Comparison of ENCODE assay signal across 8 cellular contexts in genomic region chr17:81821603-81822311, GRCh38. TPM values are rescaled to one million over a fixed set of nuclear protein-coding genes. Genes with fewer than 3 reads are reported as not detected.
DNase-seq lines count a peak whose midpoint lies in the region; ATAC-seq, FAIRE-seq and TF ChIP-seq lines count a peak whose summit lies in the region.

No MANE protein-coding gene starts in this region.

- CTCF ChIA-PET in GM12878 (lab: Yijun Ruan, JAX): interaction anchor here (0.7 kb wide), 1 partner anchor 83 kb away, joined by 3 read pairs; no protein-coding TSS in a partner anchor

- WGBS in GM12878 (ENCODE audit: insufficient coverage, insufficient replicate concordance, low lambda C conversion rate, missing lambda C conversion rate): 71% methylated on average over 20 of the region's 20 CpGs
- WGBS in stomach, 5 donors: 9 to 30% (median 28%) methylated on average over 7 to 20 of the region's 20 CpGs

- ATAC-seq in GM12878 (peak; percentile 48; the same call in 2 of the 3 replicates), HG03520 (IDR thresholded peaks at IDR 0.05; ENCODE audit: unreplicated experiment) (no peak), HG02610 (IDR thresholded peaks at IDR 0.05; ENCODE audit: unreplicated experiment) (no peak)

- dilution Hi-C loops in keratinocyte (cut with MboI; ENCODE audit: extremely low pct_ligation_motif_present, low sequenced_read_pairs): no loop called here

- H3K27me3 ChIP-seq in GM12878 (replicated peaks in 1 of 2; ENCODE audit: control insufficient read depth in 2 of 2, insufficient read depth in 2 of 2, low read length in 1 of 2) (no peaks in the 10 kb centered on the region), keratinocyte (ENCODE audit: control insufficient read depth, extremely low read depth, insufficient read depth, low read length) (peaks cover 9% of the 10 kb centered on the region), stomach (peaks cover 0 to 20% (median 0%) of the 10 kb centered on the region in 3 donors)

- H3K79me2 ChIP-seq in GM12878 (ENCODE audit: control insufficient read depth, insufficient read depth, low read length) (no peaks in the 10 kb centered on the region), keratinocyte (ENCODE audit: control insufficient read depth, insufficient read depth, low read length) (no peaks in the 10 kb centered on the region)

- TF ChIP-seq EP300 in GM12878 (IDR thresholded peaks at IDR 0.05; ENCODE audit: borderline replicate concordance in 1 of 2, control insufficient read depth in 1 of 2, low read depth in 2 of 2, low read length in 2 of 2) (no peak), stomach (IDR thresholded peaks at IDR 0.05) (peak; percentile 21)

- H3K36me3 ChIP-seq in GM12878 (ENCODE audit: control insufficient read depth in 2 of 2, insufficient read depth in 2 of 2, low read length in 1 of 2) (no peaks in the 10 kb centered on the region), keratinocyte (ENCODE audit: control insufficient read depth in 2 of 2, extremely low read depth in 1 of 2, insufficient read depth in 2 of 2, low read length in 2 of 2) (peaks cover 0 to 1% of the 10 kb centered on the region in 2 experiments), stomach (peaks cover 0 to 28% (median 26%) of the 10 kb centered on the region in 4 donors)

- TF ChIP-seq CTCF in GM12873 (IDR thresholded peaks at IDR 0.05; ENCODE audit: insufficient read depth, low read depth, low read length, missing control alignments): peak; percentile 6
- TF ChIP-seq CTCF in GM12878 (IDR thresholded peaks at IDR 0.05 in 2 of 3, conservative IDR thresholded peaks at IDR 0.05 in 1 of 3; ENCODE audit: control insufficient read depth in 2 of 3, extremely low read depth in 1 of 3, insufficient read depth in 1 of 3, low read depth in 3 of 3, low read length in 3 of 3): 0 out of 6 replicates have a peak, but pooled peaks of 2 of the 3 experiments have one; percentile 12 to 20
- TF ChIP-seq CTCF in keratinocyte (optimal IDR thresholded peaks at IDR 0.05 in 1 of 3, IDR thresholded peaks at IDR 0.05 in 1 of 3, conservative IDR thresholded peaks at IDR 0.05 in 1 of 3; ENCODE audit: extremely low read depth in 1 of 3, insufficient read depth in 2 of 3, low read length in 3 of 3): peak; percentile 73 to 83 (median 77)
- TF ChIP-seq CTCF in stomach (IDR thresholded peaks at IDR 0.05): peak in 5 of 7 experiments; percentile 61 to 90 (median 67)

- TF ChIP-seq POLR2A in GM12878 (IDR thresholded peaks at IDR 0.05; ENCODE audit: low read depth, low read length) (0 out of 2 replicates have a peak, but pooled peaks have one; percentile 5), stomach (IDR thresholded peaks at IDR 0.05) (no peak)

- H3K4me3 ChIP-seq in GM12878 (no peak overlapping the region), keratinocyte (ENCODE audit: control insufficient read depth in 2 of 3, extremely low read depth in 1 of 3, insufficient read depth in 2 of 3, low read depth in 1 of 3, low read length in 3 of 3) (peak overlapping the region in 1 of 3 experiments; percentile 34), stomach (no peak overlapping the region)

- FAIRE-seq in GM12878 (lab: Jason Lieb, UNC) (no peak), keratinocyte (lab: Jason Lieb, UNC) (no peak)

- H3K4me2 ChIP-seq in GM12878 (ENCODE audit: control insufficient read depth, insufficient read depth) (no peak overlapping the region), keratinocyte (ENCODE audit: control insufficient read depth, extremely low read depth, insufficient read depth, low read depth, low read length) (peak overlapping the region; percentile 58)

- SMC1A ChIA-PET in GM12878 (lab: Charles Lee; ENCODE audit: uncharacterized antibody, unreplicated experiment): no interaction called here

- POLR2A ChIA-PET in GM12878 (lab: Charles Lee): no interaction called here

- DNase-seq in A172 (ENCODE audit: low spot score): peak; percentile 83
- DNase-seq in NCI-H69 (lab: John Stamatoyannopoulos, UW): peak; percentile 90
- DNase-seq in GM12878 (ENCODE audit: low read depth, low spot score): no peak
- DNase-seq in keratinocyte (ENCODE audit: low read depth, low spot score): no peak
- DNase-seq in stomach: peak; percentile 96

- no peak for TF ChIP-seq RAD21 in GM12878 (IDR thresholded peaks at IDR 0.05; ENCODE audit: insufficient read depth, low read depth, low read length)

- no TSS peak for BruUV-seq in GM12878 (replicated peaks; lab: Mats Ljungman, UMichigan)

- RAD21 ChIA-PET in GM12878 (lab: Charles Lee; ENCODE audit: unreplicated experiment): no interaction called here

- in situ Hi-C loops in GM12878 (cut with MboI): loop anchor here (5.0 kb wide), 1 partner anchor 104 kb away; no protein-coding TSS in a partner anchor

- H4K20me1 ChIP-seq in GM12878 (ENCODE audit: control insufficient read depth, insufficient read depth) (no peaks in the 10 kb centered on the region), keratinocyte (ENCODE audit: control insufficient read depth, extremely low read depth, insufficient read depth, low read length) (no peaks in the 10 kb centered on the region)

- H2AFZ ChIP-seq in GM12878 (ENCODE audit: control insufficient read depth, low read depth, low read length): no peak overlapping the region
- H2AFZ ChIP-seq in keratinocyte (ENCODE audit: control insufficient read depth, low read length): peak overlapping the region; percentile 62

- intact Hi-C loops in GM12878 (cut with micrococcal nuclease; ENCODE audit: unreplicated experiment) (no loop called here), stomach (cut with DNase I; ENCODE audit: low total_unique reads) (no loop called here)

- H3K9me3 ChIP-seq in GM12878 (replicated peaks; ENCODE audit: control insufficient read depth, insufficient read depth, low read length) (no peaks in the 10 kb centered on the region), keratinocyte (ENCODE audit: control insufficient read depth, low read depth, low read length) (no peaks in the 10 kb centered on the region), stomach (no peaks in the 10 kb centered on the region)

- no peak overlapping the region for H3K9ac ChIP-seq in GM12878 (ENCODE audit: control insufficient read depth, insufficient read depth, low read length)
- H3K9ac ChIP-seq in keratinocyte (ENCODE audit: control insufficient read depth, extremely low read depth, insufficient read depth, low read length): peak overlapping the region; percentile 37

- no peaks in the 10 kb centered on the region for H3K4me1 ChIP-seq in GM12878 (ENCODE audit: control insufficient read depth, insufficient read depth, low read length)
- H3K4me1 ChIP-seq in keratinocyte (ENCODE audit: control insufficient read depth, extremely low read depth, insufficient read depth, low read length): peaks cover 11% of the 10 kb centered on the region
- peaks cover 16 to 31% (median 20%) of the 10 kb centered on the region in 4 donors for H3K4me1 ChIP-seq in stomach

- no peaks in the 10 kb centered on the region for H3K9me1 ChIP-seq in keratinocyte (ENCODE audit: control insufficient read depth, extremely low read depth, insufficient read depth, low read length)

- H3K27ac ChIP-seq in GM12878 (ENCODE audit: control insufficient read depth, insufficient read depth): no peak overlapping the region
- H3K27ac ChIP-seq in keratinocyte (ENCODE audit: control insufficient read depth, insufficient read depth, low read length): peak overlapping the region; percentile 14
- peak overlapping the region; percentile 76 to 93 (median 87) for H3K27ac ChIP-seq in stomach

RNA-seq across cellular contexts. Expression of gene MCRIP1, which starts 11.3 kb away (rescaled TPM):
- total RNA-seq in A172 (2014; rRNA removed; shearing (Covaris generic)): 45.8 and 51.4 TPM in 2 replicates
- 11.0 and 15.2 TPM in 2 replicates for total RNA-seq in GM12878 (2013; cell fraction: nucleolus; rRNA removed)
- total RNA-seq in GM12878 (2014; rRNA removed) (33.8 and 39.7 TPM in 2 replicates), GM12878 (2014; rRNA removed; fragmentation: Illumina TruSeq; extraction: Trizol) (12.1 and 15.6 TPM in 2 replicates), GM12878 (2021) (39.9 and 40.3 TPM in 2 replicates), stomach (100 to 1,000 TPM in 1 of 5 donors, 10 to 100 TPM in 4; 23.7 to 150 (median 51.0) TPM)
- polyA plus RNA-seq in GM12878 (2011; ENCODE audit: low read depth): 7.6 TPM
- polyA plus RNA-seq in GM12878 (2011; rRNA removed) (11.6 and 21.9 TPM in 2 replicates), GM12878 (2014; fragmentation: Illumina TruSeq; extraction: Trizol) (0.81 and 5.7 TPM in 2 replicates), GM12878 (2014; fragmentation: Nextera tagmentation; extraction: Ambion mirVana) (1 to 10 TPM in 1 of 2 experiments, under 1 TPM in 1; 0.31 to 3.8 TPM), GM12878 (2014; rRNA removed) (41.8 and 42.7 TPM in 2 replicates), GM12878 (2016; fragmentation: Nextera tagmentation; extraction: Ambion mirVana) (10 to 100 TPM; 44.1 to 54.4 TPM), keratinocyte (17.7 to 29.1 TPM (median 24.4 TPM) in 3 replicates), stomach (100 to 1,000 TPM; 104 to 144 (median 114) TPM)
- 43.2 and 72.1 TPM in 2 replicates for polyA plus RNA-seq in GM12878 (2011; cell fraction: cytosol; rRNA removed)
- 49.4 and 61.7 TPM in 2 replicates for polyA plus RNA-seq in GM12878 (2011; cell fraction: nucleus; rRNA removed)
- polyA plus RNA-seq in GM12878 (2012): 28.3 and 30.2 TPM in 2 replicates
- polyA minus RNA-seq in GM12878 (2011; rRNA and poly(A)+ RNA removed): 4.6 and 14.3 TPM in 2 replicates
- 13.2 and 14.6 TPM in 2 replicates for polyA minus RNA-seq in GM12878 (2011; cell fraction: cytosol; rRNA and poly(A)+ RNA removed)
- 4.5 and 6.7 TPM in 2 replicates for polyA minus RNA-seq in GM12878 (2011; cell fraction: nucleus; rRNA and poly(A)+ RNA removed)
- 7.5 TPM for polyA plus RNA-seq in keratinocyte (2011; ENCODE audit: low read depth)
- polyA plus RNA-seq in keratinocyte (2011; cell fraction: cytosol; rRNA removed): 17.8 and 50.3 TPM in 2 replicates
- 15.8 and 23.8 TPM in 2 replicates for polyA plus RNA-seq in keratinocyte (2011; cell fraction: nucleus; rRNA removed)
- 16.7 and 30.2 TPM in 2 replicates for polyA plus RNA-seq in keratinocyte (2012; ENCODE audit: low replicate concordance)
- polyA minus RNA-seq in keratinocyte: 6.3 to 11.4 TPM (median 7.9 TPM) in 3 replicates
- 41.6 TPM for polyA minus RNA-seq in keratinocyte (2011; cell fraction: cytosol; rRNA and poly(A)+ RNA removed)
- polyA minus RNA-seq in keratinocyte (2011; cell fraction: nucleus; rRNA and poly(A)+ RNA removed): 4.5 and 5.0 TPM in 2 replicates

RNA-seq across cellular contexts. Expression of gene PPP1R27, which starts 13.1 kb away (rescaled TPM):
- not detected in 2 replicates for total RNA-seq in A172 (2014; rRNA removed; shearing (Covaris generic))
- not detected in 2 replicates for total RNA-seq in GM12878 (2013; cell fraction: nucleolus; rRNA removed)
- total RNA-seq in GM12878 (2014; rRNA removed) (0.17 and 2.0 TPM in 2 replicates), GM12878 (2014; rRNA removed; fragmentation: Illumina TruSeq; extraction: Trizol) (0.14 and 0.31 TPM in 2 replicates), GM12878 (2021) (0.49 and 0.53 TPM in 2 replicates), stomach (not detected)
- polyA plus RNA-seq in GM12878 (2011; ENCODE audit: low read depth): not detected
- polyA plus RNA-seq in GM12878 (2011; rRNA removed) (not detected in 2 replicates), GM12878 (2014; fragmentation: Illumina TruSeq; extraction: Trizol) (0.28 TPM in 1 of 2 replicates, not detected in the other), GM12878 (2014; fragmentation: Nextera tagmentation; extraction: Ambion mirVana) (not detected), GM12878 (2014; rRNA removed) (0.59 and 0.61 TPM in 2 replicates), GM12878 (2016; fragmentation: Nextera tagmentation; extraction: Ambion mirVana) (1 to 10 TPM in 1 of 2 experiments, under 1 TPM in 1; 0.70 to 1.6 TPM), keratinocyte (0.12 to 0.99 TPM in 2 of 3 replicates, not detected in the other), stomach (1 to 10 TPM in 1 of 3 donors, under 1 TPM in 1, not detected in 1; 0.58 to 2.0 TPM)
- 0.12 TPM in 1 of 2 replicates, not detected in the other for polyA plus RNA-seq in GM12878 (2011; cell fraction: cytosol; rRNA removed)
- polyA plus RNA-seq in GM12878 (2011; cell fraction: nucleus; rRNA removed): not detected in 2 replicates
- polyA plus RNA-seq in GM12878 (2012): 1.2 and 1.7 TPM in 2 replicates
- not detected in 2 replicates for polyA minus RNA-seq in GM12878 (2011; rRNA and poly(A)+ RNA removed)
- not detected in 2 replicates for polyA minus RNA-seq in GM12878 (2011; cell fraction: cytosol; rRNA and poly(A)+ RNA removed)
- not detected in 2 replicates for polyA minus RNA-seq in GM12878 (2011; cell fraction: nucleus; rRNA and poly(A)+ RNA removed)
- polyA plus RNA-seq in keratinocyte (2011; ENCODE audit: low read depth): not detected
- 0.10 and 0.11 TPM in 2 replicates for polyA plus RNA-seq in keratinocyte (2011; cell fraction: cytosol; rRNA removed)
- 1.2 and 1.3 TPM in 2 replicates for polyA plus RNA-seq in keratinocyte (2011; cell fraction: nucleus; rRNA removed)
- 0.15 and 1.3 TPM in 2 replicates for polyA plus RNA-seq in keratinocyte (2012; ENCODE audit: low replicate concordance)
- not detected in 3 replicates for polyA minus RNA-seq in keratinocyte
- not detected for polyA minus RNA-seq in keratinocyte (2011; cell fraction: cytosol; rRNA and poly(A)+ RNA removed)
- polyA minus RNA-seq in keratinocyte (2011; cell fraction: nucleus; rRNA and poly(A)+ RNA removed): not detected in 2 replicates

RNA-seq across cellular contexts. Expression of gene GCGR, which starts 17.8 kb away (rescaled TPM):
- not detected in 2 replicates for total RNA-seq in A172 (2014; rRNA removed; shearing (Covaris generic))
- not detected in 2 replicates for total RNA-seq in GM12878 (2013; cell fraction: nucleolus; rRNA removed)
- total RNA-seq in GM12878 (2014; rRNA removed) (not detected in 2 replicates), GM12878 (2014; rRNA removed; fragmentation: Illumina TruSeq; extraction: Trizol) (not detected in 2 replicates), GM12878 (2021) (not detected in 2 replicates), stomach (under 1 TPM in 1 of 5 donors, not detected in 4; 0.55 TPM)
- not detected for polyA plus RNA-seq in GM12878 (2011; ENCODE audit: low read depth)
- polyA plus RNA-seq in GM12878 (2011; rRNA removed) (not detected in 2 replicates), GM12878 (2014; fragmentation: Illumina TruSeq; extraction: Trizol) (not detected in 2 replicates), GM12878 (2014; fragmentation: Nextera tagmentation; extraction: Ambion mirVana) (not detected), GM12878 (2014; rRNA removed) (not detected in 2 replicates), GM12878 (2016; fragmentation: Nextera tagmentation; extraction: Ambion mirVana) (not detected), keratinocyte (not detected in 3 replicates), stomach (under 1 TPM in 1 of 3 donors, not detected in 2; 0.38 TPM)
- polyA plus RNA-seq in GM12878 (2011; cell fraction: cytosol; rRNA removed): not detected in 2 replicates
- 0.30 TPM in 1 of 2 replicates, not detected in the other for polyA plus RNA-seq in GM12878 (2011; cell fraction: nucleus; rRNA removed)
- polyA plus RNA-seq in GM12878 (2012): 0.20 TPM in 1 of 2 replicates, not detected in the other
- not detected in 2 replicates for polyA minus RNA-seq in GM12878 (2011; rRNA and poly(A)+ RNA removed)
- not detected in 2 replicates for polyA minus RNA-seq in GM12878 (2011; cell fraction: cytosol; rRNA and poly(A)+ RNA removed)
- polyA minus RNA-seq in GM12878 (2011; cell fraction: nucleus; rRNA and poly(A)+ RNA removed): not detected in 2 replicates
- polyA plus RNA-seq in keratinocyte (2011; ENCODE audit: low read depth): not detected
- not detected in 2 replicates for polyA plus RNA-seq in keratinocyte (2011; cell fraction: cytosol; rRNA removed)
- 0.11 and 0.32 TPM in 2 replicates for polyA plus RNA-seq in keratinocyte (2011; cell fraction: nucleus; rRNA removed)
- not detected in 2 replicates for polyA plus RNA-seq in keratinocyte (2012; ENCODE audit: low replicate concordance)
- not detected in 3 replicates for polyA minus RNA-seq in keratinocyte
- not detected for polyA minus RNA-seq in keratinocyte (2011; cell fraction: cytosol; rRNA and poly(A)+ RNA removed)
- not detected in 2 replicates for polyA minus RNA-seq in keratinocyte (2011; cell fraction: nucleus; rRNA and poly(A)+ RNA removed)

RNA-seq across cellular contexts. Expression of gene P4HB, which starts 38.6 kb away (rescaled TPM):
- total RNA-seq in A172 (2014; rRNA removed; shearing (Covaris generic)): 1,091 and 1,235 TPM in 2 replicates
- total RNA-seq in GM12878 (2013; cell fraction: nucleolus; rRNA removed): 377 and 380 TPM in 2 replicates
- total RNA-seq in GM12878 (2014; rRNA removed) (378 and 467 TPM in 2 replicates), GM12878 (2014; rRNA removed; fragmentation: Illumina TruSeq; extraction: Trizol) (247 and 285 TPM in 2 replicates), GM12878 (2021) (378 and 437 TPM in 2 replicates), stomach (1,000 to 10,000 TPM in 2 of 5 donors, 100 to 1,000 TPM in 3; 401 to 1,308 (median 815) TPM)
- 409 TPM for polyA plus RNA-seq in GM12878 (2011; ENCODE audit: low read depth)
- polyA plus RNA-seq in GM12878 (2011; rRNA removed) (44.1 and 49.9 TPM in 2 replicates), GM12878 (2014; fragmentation: Illumina TruSeq; extraction: Trizol) (458 and 725 TPM in 2 replicates), GM12878 (2014; fragmentation: Nextera tagmentation; extraction: Ambion mirVana) (10 to 100 TPM in 1 of 2 experiments, 1 to 10 TPM in 1; 4.7 to 18.3 TPM), GM12878 (2014; rRNA removed) (128 and 182 TPM in 2 replicates), GM12878 (2016; fragmentation: Nextera tagmentation; extraction: Ambion mirVana) (100 to 1,000 TPM; 543 to 549 TPM), keratinocyte (75.2 to 149 TPM (median 110 TPM) in 3 replicates), stomach (100 to 1,000 TPM; 426 to 709 (median 528) TPM)
- 37.3 and 56.7 TPM in 2 replicates for polyA plus RNA-seq in GM12878 (2011; cell fraction: cytosol; rRNA removed)
- 82.9 and 101 TPM in 2 replicates for polyA plus RNA-seq in GM12878 (2011; cell fraction: nucleus; rRNA removed)
- 697 and 937 TPM in 2 replicates for polyA plus RNA-seq in GM12878 (2012)
- 38.8 and 46.2 TPM in 2 replicates for polyA minus RNA-seq in GM12878 (2011; rRNA and poly(A)+ RNA removed)
- polyA minus RNA-seq in GM12878 (2011; cell fraction: cytosol; rRNA and poly(A)+ RNA removed): 65.3 and 66.3 TPM in 2 replicates
- polyA minus RNA-seq in GM12878 (2011; cell fraction: nucleus; rRNA and poly(A)+ RNA removed): 59.7 and 74.5 TPM in 2 replicates
- 1,303 TPM for polyA plus RNA-seq in keratinocyte (2011; ENCODE audit: low read depth)
- 161 and 187 TPM in 2 replicates for polyA plus RNA-seq in keratinocyte (2011; cell fraction: cytosol; rRNA removed)
- 310 and 353 TPM in 2 replicates for polyA plus RNA-seq in keratinocyte (2011; cell fraction: nucleus; rRNA removed)
- 589 and 687 TPM in 2 replicates for polyA plus RNA-seq in keratinocyte (2012; ENCODE audit: low replicate concordance)
- polyA minus RNA-seq in keratinocyte: 110 to 568 TPM (median 110 TPM) in 3 replicates
- 263 TPM for polyA minus RNA-seq in keratinocyte (2011; cell fraction: cytosol; rRNA and poly(A)+ RNA removed)
- polyA minus RNA-seq in keratinocyte (2011; cell fraction: nucleus; rRNA and poly(A)+ RNA removed): 229 and 341 TPM in 2 replicates

RNA-seq across cellular contexts. Expression of gene ARHGDIA, which starts 49.4 kb away (rescaled TPM):
- 173 and 183 TPM in 2 replicates for total RNA-seq in A172 (2014; rRNA removed; shearing (Covaris generic))
- 115 and 120 TPM in 2 replicates for total RNA-seq in GM12878 (2013; cell fraction: nucleolus; rRNA removed)
- total RNA-seq in GM12878 (2014; rRNA removed) (139 and 180 TPM in 2 replicates), GM12878 (2014; rRNA removed; fragmentation: Illumina TruSeq; extraction: Trizol) (124 and 125 TPM in 2 replicates), GM12878 (2021) (538 and 552 TPM in 2 replicates), stomach (100 to 1,000 TPM in 3 of 5 donors, 10 to 100 TPM in 2; 57.1 to 435 (median 117) TPM)
- polyA plus RNA-seq in GM12878 (2011; ENCODE audit: low read depth): 219 TPM
- polyA plus RNA-seq in GM12878 (2011; rRNA removed) (18.6 and 39.5 TPM in 2 replicates), GM12878 (2014; fragmentation: Illumina TruSeq; extraction: Trizol) (24.3 and 159 TPM in 2 replicates), GM12878 (2014; fragmentation: Nextera tagmentation; extraction: Ambion mirVana) (10 to 100 TPM; 17.9 to 47.8 TPM), GM12878 (2014; rRNA removed) (184 and 246 TPM in 2 replicates), GM12878 (2016; fragmentation: Nextera tagmentation; extraction: Ambion mirVana) (100 to 1,000 TPM; 336 to 349 TPM), keratinocyte (51.7 to 280 TPM (median 65.7 TPM) in 3 replicates), stomach (100 to 1,000 TPM; 154 to 240 (median 212) TPM)
- 75.8 and 96.8 TPM in 2 replicates for polyA plus RNA-seq in GM12878 (2011; cell fraction: cytosol; rRNA removed)
- polyA plus RNA-seq in GM12878 (2011; cell fraction: nucleus; rRNA removed): 178 and 263 TPM in 2 replicates
- polyA plus RNA-seq in GM12878 (2012): 247 and 301 TPM in 2 replicates
- polyA minus RNA-seq in GM12878 (2011; rRNA and poly(A)+ RNA removed): 18.3 and 38.9 TPM in 2 replicates
- 59.9 and 91.7 TPM in 2 replicates for polyA minus RNA-seq in GM12878 (2011; cell fraction: cytosol; rRNA and poly(A)+ RNA removed)
- polyA minus RNA-seq in GM12878 (2011; cell fraction: nucleus; rRNA and poly(A)+ RNA removed): 72.5 and 108 TPM in 2 replicates
- 177 TPM for polyA plus RNA-seq in keratinocyte (2011; ENCODE audit: low read depth)
- 79.2 and 173 TPM in 2 replicates for polyA plus RNA-seq in keratinocyte (2011; cell fraction: cytosol; rRNA removed)
- polyA plus RNA-seq in keratinocyte (2011; cell fraction: nucleus; rRNA removed): 192 and 235 TPM in 2 replicates
- polyA plus RNA-seq in keratinocyte (2012; ENCODE audit: low replicate concordance): 180 and 708 TPM in 2 replicates
- polyA minus RNA-seq in keratinocyte: 26.6 to 165 TPM (median 38.6 TPM) in 3 replicates
- polyA minus RNA-seq in keratinocyte (2011; cell fraction: cytosol; rRNA and poly(A)+ RNA removed): 263 TPM
- polyA minus RNA-seq in keratinocyte (2011; cell fraction: nucleus; rRNA and poly(A)+ RNA removed): 52.4 and 54.8 TPM in 2 replicates

Comparison
In these comparisons a context has a peak if more than half of its experiments do, and no peak if none do; other contexts are left out.
1. DNase-seq: peak in A172 (single experiment), NCI-H69 (single experiment) and stomach (single experiment); none in GM12878 (single experiment) and keratinocyte (single experiment).
2. CTCF ChIP-seq: peak in every context shown above with its lines; median percentile 77 in keratinocyte; 67 in stomach; 16 in GM12878; 6 in GM12873.